Comparison of ENCODE assay signal across 1 cellular context in the genomic region with DNA sequence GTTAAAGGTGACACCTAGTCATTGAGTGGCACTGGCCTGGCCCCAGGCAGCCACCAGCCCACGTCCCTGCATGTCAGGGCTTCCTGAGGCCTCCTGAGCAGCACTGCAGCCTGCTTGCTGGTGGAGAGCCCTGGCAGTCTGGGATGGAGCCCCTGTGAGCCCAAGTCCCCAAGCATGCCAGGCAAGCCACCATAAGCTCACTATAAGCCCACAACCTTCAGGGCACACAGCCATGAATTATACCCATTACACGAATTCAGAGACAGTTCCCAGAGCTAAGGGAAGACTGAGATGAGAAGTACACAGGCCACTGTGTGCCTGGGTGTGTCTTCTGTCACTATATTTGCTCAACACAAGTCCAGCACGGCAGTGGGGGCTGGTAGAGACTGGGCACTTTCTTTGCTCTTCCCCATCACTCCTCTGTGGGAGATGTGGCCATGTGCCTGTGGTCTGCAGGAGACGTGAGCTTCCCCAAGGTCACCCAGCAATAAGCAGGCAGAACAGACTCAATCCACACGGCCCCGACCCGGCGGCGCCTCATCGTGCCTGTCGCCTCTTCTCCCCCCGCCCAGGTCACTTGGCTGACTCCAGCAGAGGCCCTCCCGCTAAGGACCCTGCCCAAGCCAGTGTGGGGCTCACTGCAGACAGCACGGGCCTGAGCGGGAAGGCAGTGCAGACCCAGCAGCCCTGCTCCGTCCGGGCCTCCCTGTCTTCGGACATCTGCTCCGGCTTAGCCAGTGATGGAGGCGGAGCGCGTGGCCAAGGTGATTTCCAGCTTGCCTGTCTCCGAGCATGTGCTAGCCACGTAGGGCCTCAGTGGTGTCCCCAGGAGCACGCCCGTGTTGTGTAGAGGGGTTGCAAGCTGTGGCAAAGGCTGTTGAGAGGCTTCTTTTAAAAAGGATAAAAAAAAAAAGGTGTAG.
TF ChIP-seq lines count a peak whose summit lies in the region.

No MANE protein-coding gene starts in this region.

TF ChIP-seq in SK-N-SH treated with all-trans-retinoic acid at 6 μM for 48 hours, 23 proteins besides CTCF, POLR2A, EP300 and RAD21 (continued from another document):
- TF ChIP-seq, protein P1, sequence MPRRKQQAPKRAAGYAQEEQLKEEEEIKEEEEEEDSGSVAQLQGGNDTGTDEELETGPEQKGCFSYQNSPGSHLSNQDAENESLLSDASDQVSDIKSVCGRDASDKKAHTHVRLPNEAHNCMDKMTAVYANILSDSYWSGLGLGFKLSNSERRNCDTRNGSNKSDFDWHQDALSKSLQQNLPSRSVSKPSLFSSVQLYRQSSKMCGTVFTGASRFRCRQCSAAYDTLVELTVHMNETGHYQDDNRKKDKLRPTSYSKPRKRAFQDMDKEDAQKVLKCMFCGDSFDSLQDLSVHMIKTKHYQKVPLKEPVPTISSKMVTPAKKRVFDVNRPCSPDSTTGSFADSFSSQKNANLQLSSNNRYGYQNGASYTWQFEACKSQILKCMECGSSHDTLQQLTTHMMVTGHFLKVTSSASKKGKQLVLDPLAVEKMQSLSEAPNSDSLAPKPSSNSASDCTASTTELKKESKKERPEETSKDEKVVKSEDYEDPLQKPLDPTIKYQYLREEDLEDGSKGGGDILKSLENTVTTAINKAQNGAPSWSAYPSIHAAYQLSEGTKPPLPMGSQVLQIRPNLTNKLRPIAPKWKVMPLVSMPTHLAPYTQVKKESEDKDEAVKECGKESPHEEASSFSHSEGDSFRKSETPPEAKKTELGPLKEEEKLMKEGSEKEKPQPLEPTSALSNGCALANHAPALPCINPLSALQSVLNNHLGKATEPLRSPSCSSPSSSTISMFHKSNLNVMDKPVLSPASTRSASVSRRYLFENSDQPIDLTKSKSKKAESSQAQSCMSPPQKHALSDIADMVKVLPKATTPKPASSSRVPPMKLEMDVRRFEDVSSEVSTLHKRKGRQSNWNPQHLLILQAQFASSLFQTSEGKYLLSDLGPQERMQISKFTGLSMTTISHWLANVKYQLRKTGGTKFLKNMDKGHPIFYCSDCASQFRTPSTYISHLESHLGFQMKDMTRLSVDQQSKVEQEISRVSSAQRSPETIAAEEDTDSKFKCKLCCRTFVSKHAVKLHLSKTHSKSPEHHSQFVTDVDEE (CRISPR knock-in tag; IDR thresholded peaks at IDR 0.05): no peak
- TF ChIP-seq, protein P2, sequence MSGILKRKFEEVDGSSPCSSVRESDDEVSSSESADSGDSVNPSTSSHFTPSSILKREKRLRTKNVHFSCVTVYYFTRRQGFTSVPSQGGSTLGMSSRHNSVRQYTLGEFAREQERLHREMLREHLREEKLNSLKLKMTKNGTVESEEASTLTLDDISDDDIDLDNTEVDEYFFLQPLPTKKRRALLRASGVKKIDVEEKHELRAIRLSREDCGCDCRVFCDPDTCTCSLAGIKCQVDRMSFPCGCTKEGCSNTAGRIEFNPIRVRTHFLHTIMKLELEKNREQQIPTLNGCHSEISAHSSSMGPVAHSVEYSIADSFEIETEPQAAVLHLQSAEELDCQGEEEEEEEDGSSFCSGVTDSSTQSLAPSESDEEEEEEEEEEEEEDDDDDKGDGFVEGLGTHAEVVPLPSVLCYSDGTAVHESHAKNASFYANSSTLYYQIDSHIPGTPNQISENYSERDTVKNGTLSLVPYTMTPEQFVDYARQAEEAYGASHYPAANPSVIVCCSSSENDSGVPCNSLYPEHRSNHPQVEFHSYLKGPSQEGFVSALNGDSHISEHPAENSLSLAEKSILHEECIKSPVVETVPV (CRISPR knock-in tag; IDR thresholded peaks at IDR 0.05): no peak
- TF ChIP-seq GLIS3 (CRISPR knock-in tag; IDR thresholded peaks at IDR 0.05): no peak
- no peak for TF ChIP-seq ZFP3 (CRISPR knock-in tag; IDR thresholded peaks at IDR 0.05)
- no peak for TF ChIP-seq CSDC2 (CRISPR knock-in tag; IDR thresholded peaks at IDR 0.05)
- no peak for TF ChIP-seq ZNF8 (CRISPR knock-in tag; IDR thresholded peaks at IDR 0.05)
- TF ChIP-seq ARNTL (CRISPR knock-in tag; IDR thresholded peaks at IDR 0.05; ENCODE audit: borderline replicate concordance, low read depth): no peak
